Comparison of ENCODE assay signal across 10 cellular contexts in genomic region chr10:71726673-71727428, GRCh38. TPM values are rescaled to one million over a fixed set of nuclear protein-coding genes. Genes with fewer than 3 reads are reported as not detected.
DNase-seq lines count a peak whose midpoint lies in the region; ATAC-seq and TF ChIP-seq lines count a peak whose summit lies in the region.
"Had no signal": no experiment of that assay in that cellular context is flagged by ENCODE, and none has a peak within 500 bp of the region (broad histone marks: within the 10 kb centered on the region; RNA-seq: fewer than 3 reads in every experiment).

No MANE protein-coding gene starts in this region.

- H3K36me3 Mint-ChIP-seq in activated B cell treated with CpG ODN at 0.5 μM for 24 hours (ENCODE audit: low read depth) = no peaks in the 10 kb centered on the region

- no peaks in the 10 kb centered on the region for H3K9me3 ChIP-seq in right lobe of liver

- 86% methylated on average over 6 of the region's 15 CpGs for WGBS in right lobe of liver (ENCODE audit: insufficient coverage, low coverage, low lambda C conversion rate, missing lambda C conversion rate)

- ATAC-seq in GM19025 (IDR thresholded peaks at IDR 0.05; ENCODE audit: low read depth, unreplicated experiment) (peak; percentile 24), HG02943 (IDR thresholded peaks at IDR 0.05; ENCODE audit: low read depth, unreplicated experiment) (peak; percentile 50), activated B cell treated with CpG ODN at 0.5 μM for 24 hours (ENCODE audit: low read depth) (peak; percentile 52), right lobe of liver (peak in 2 of 4 donors; percentile 7 to 14)

- no peak for TF ChIP-seq CTCF in activated B cell treated with CpG ODN at 0.5 μM for 24 hours (IDR thresholded peaks at IDR 0.05)
- TF ChIP-seq CTCF in right lobe of liver (IDR thresholded peaks at IDR 0.05) = no peak

- DNase-seq in activated B cell treated with CpG ODN at 0.5 μM for 24 hours (no peak), right lobe of liver (peak in 1 of 3 donors; percentile 44), DMS114 treated with DMSO at 0.1 percent for 48 hours (lab: John Stamatoyannopoulos, UW; ENCODE audit: unreplicated experiment) (no peak), substantia nigra (lab: John Stamatoyannopoulos, UW) (no peak), NCI-H2029 (lab: John Stamatoyannopoulos, UW) (no peak), NCI-H1417 (lab: John Stamatoyannopoulos, UW) (no peak)

- H3K4me3 ChIP-seq in right lobe of liver = no peak overlapping the region

- POLR2A ChIA-PET in activated B cell treated with CpG ODN at 0.5 μM for 24 hours (lab: Charles Lee) = interaction anchor here (0.8 to 6.3 kb wide), 7 partner anchors 22 to 109 kb away, joined by 3 to 79 read pairs (median 4); partner anchors contain the start of gene VSIR

- no peaks in the 10 kb centered on the region for H3K27me3 Mint-ChIP-seq in activated B cell treated with CpG ODN at 0.5 μM for 24 hours

- H3K9me3 Mint-ChIP-seq in activated B cell treated with CpG ODN at 0.5 μM for 24 hours = no peaks in the 10 kb centered on the region

- peaks cover 0 to 6% (median 0%) of the 10 kb centered on the region in 4 donors for H3K4me1 ChIP-seq in right lobe of liver

- CTCF ChIA-PET in activated B cell treated with CpG ODN at 0.5 μM for 24 hours (lab: Charles Lee) = interaction anchor here (0.8 to 3.9 kb wide), 7 partner anchors 15 to 170 kb away, joined by 3 to 26 read pairs (median 4); partner anchors contain the start of gene VSIR

- no peak for TF ChIP-seq POLR2A in right lobe of liver (IDR thresholded peaks at IDR 0.05)

- intact Hi-C loops in activated B cell treated with CpG ODN at 0.5 μM for 24 hours (cut with micrococcal nuclease) = loop anchor here (1.0 to 2.0 kb wide), 6 partner anchors 14 to 170 kb away; partner anchors contain the start of gene VSIR
- intact Hi-C loops in right lobe of liver (cut with DNase I) = no loop called here

- peaks cover 46% of the 10 kb centered on the region for H3K4me1 Mint-ChIP-seq in activated B cell treated with CpG ODN at 0.5 μM for 24 hours

- H3K27ac Mint-ChIP-seq in activated B cell treated with CpG ODN at 0.5 μM for 24 hours = peak overlapping the region; percentile 91

- H3K27ac ChIP-seq in right lobe of liver = peak overlapping the region; percentile 50 to 65 (median 56)
- no peak overlapping the region for H3K27ac ChIP-seq in substantia nigra (ENCODE audit: low read depth, low read length, poor library complexity, severe bottlenecking)

- H3K27me3 ChIP-seq in right lobe of liver = no peaks in the 10 kb centered on the region

- H3K4me3 Mint-ChIP-seq in activated B cell treated with CpG ODN at 0.5 μM for 24 hours = peak overlapping the region; percentile 64

- no peaks in the 10 kb centered on the region for H3K36me3 ChIP-seq in right lobe of liver

RNA-seq across cellular contexts. Expression of gene C10orf105, which starts 7.3 kb away (rescaled TPM):
- total RNA-seq in activated B cell treated with CpG ODN at 0.5 μM for 24 hours (not detected in 2 replicates), right lobe of liver (under 1 TPM in 1 of 6 experiments, not detected in 5; 0.05 TPM)
- total RNA-seq: glomerular endothelial cell, LHCN-M2 had no signal

RNA-seq across cellular contexts. Expression of gene VSIR, which starts 46.5 kb away (rescaled TPM):
- total RNA-seq in activated B cell treated with CpG ODN at 0.5 μM for 24 hours = 20.9 and 21.4 TPM in 2 replicates
- 10 to 100 TPM in 3 of 6 experiments, 1 to 10 TPM in 3; 6.1 to 17.1 (median 10.1) TPM for total RNA-seq in right lobe of liver
